21 cellular contexts compared by ENCODE assay signal in genomic region chr18:28002841-28003240, GRCh38.
"Had no signal": no experiment of that assay in that cellular context is flagged by ENCODE, and none has a peak within 500 bp of the region (broad histone marks: within the 10 kb centered on the region; RNA-seq: fewer than 3 reads in every experiment).

No MANE protein-coding gene starts in this region.

- H3K27ac Mint-ChIP-seq: activated B cell treated with CpG ODN at 0.5 μM for 24 hours; activated CD8-positive, alpha-beta T cell treated with anti-CD3 and anti-CD28 coated beads for 36 hours; activated naive CD4-positive, alpha-beta T cell treated with anti-CD3 and anti-CD28 coated beads, Interleukin-2, amount 50 U/mL, for 72 hours; activated T-cell treated with anti-CD3 and anti-CD28 coated beads, Interleukin-2, amount 50 U/mL, for 72 hours; nephron had no signal

- H3K9me3 Mint-ChIP-seq: nephron had no signal

- H3K36me3 Mint-ChIP-seq: activated naive CD4-positive, alpha-beta T cell treated with anti-CD3 and anti-CD28 coated beads, Interleukin-2, amount 50 U/mL, for 72 hours had no signal

- DNase-seq: activated B cell treated with CpG ODN at 0.5 μM for 24 hours; activated CD4-positive, alpha-beta T cell treated with anti-CD3 and anti-CD28 coated beads for 48 hours; activated CD8-positive, alpha-beta memory T cell treated with anti-CD3 and anti-CD28 coated beads, Interleukin-2, amount 50 U/mL, for 4 hours; activated CD8-positive, alpha-beta T cell treated with anti-CD3 and anti-CD28 coated beads for 36 hours; activated gamma-delta T cell; activated T-cell treated with anti-CD3 and anti-CD28 coated beads, Interleukin-2, amount 50 U/mL, for 72 hours; amniotic stem cell; body of pancreas; central memory CD4-positive, alpha-beta T cell; erythroblast; left lung; mesenchymal stem cell; psoas muscle; sigmoid colon; stimulated activated CD4-positive, alpha-beta T cell treated with anti-CD3 and anti-CD28 coated beads, Interleukin-2, amount 100 ng/mL, for 24 hours; tibial artery had no signal

- H3K4me3 Mint-ChIP-seq: activated B cell treated with CpG ODN at 0.5 μM for 24 hours; activated CD8-positive, alpha-beta T cell treated with anti-CD3 and anti-CD28 coated beads for 36 hours; activated T-cell treated with anti-CD3 and anti-CD28 coated beads, Interleukin-2, amount 50 U/mL, for 72 hours; nephron had no signal

- H3K4me1 ChIP-seq: body of pancreas, gastroesophageal sphincter, left lung, psoas muscle, sigmoid colon had no signal

- H3K27ac ChIP-seq: body of pancreas, gastroesophageal sphincter, left lung, psoas muscle, sigmoid colon, tibial artery had no signal

- H3K4me3 ChIP-seq: body of pancreas, gastroesophageal sphincter, left lung, psoas muscle, sigmoid colon, tibial artery had no signal

- FAIRE-seq: TTC549, urothelium cell line had no signal

- H3K27me3 Mint-ChIP-seq: activated B cell treated with CpG ODN at 0.5 μM for 24 hours; activated CD8-positive, alpha-beta T cell treated with anti-CD3 and anti-CD28 coated beads for 36 hours had no signal

- ATAC-seq: activated CD8-positive, alpha-beta T cell treated with anti-CD3 and anti-CD28 coated beads for 36 hours; activated naive CD4-positive, alpha-beta T cell treated with anti-CD3 and anti-CD28 coated beads, Interleukin-2, amount 50 U/mL, for 72 hours; activated T-cell treated with anti-CD3 and anti-CD28 coated beads, Interleukin-2, amount 50 U/mL, for 72 hours; body of pancreas; gastroesophageal sphincter; left lung had no signal

- H3K27me3 ChIP-seq: body of pancreas, gastroesophageal sphincter, left lung, sigmoid colon, tibial artery had no signal

- H3K4me1 Mint-ChIP-seq: activated B cell treated with CpG ODN at 0.5 μM for 24 hours had no signal

- H3K9me3 ChIP-seq: body of pancreas, gastroesophageal sphincter, left lung, psoas muscle, sigmoid colon, tibial artery had no signal

- H3K36me3 ChIP-seq: gastroesophageal sphincter, left lung, sigmoid colon, tibial artery had no signal
